In genomic region chr6:30571085-30572077, GRCh38 we compare ENCODE assay signal across 8 cellular contexts. TPM values are rescaled to one million over a fixed set of nuclear protein-coding genes. Genes with fewer than 3 reads are reported as not detected.
DNase-seq lines count a peak whose midpoint lies in the region; ATAC-seq lines count a peak whose summit lies in the region.

Gene ABCF1, plus strand, starts transcription at chr6:30571442. Its CDS starts 46 bp downstream, at chr6:30571488.

- ATAC-seq in natural killer cell treated with Interleukin-12 subunit alpha and Interleukin-12 subunit beta and Interleukin-15 and Interleukin-18, amount 100 ng/mL, for 72 hours, result peak; percentile 97 to 98
- peak; percentile 93 for ATAC-seq in stimulated activated naive CD8-positive, alpha-beta T cell treated with anti-CD3 and anti-CD28 coated beads, Interleukin-15, Interleukin-2, amounts not matched to agents 100 U/mL and 50 U/mL, for 24 hours

- no peaks in the 10 kb centered on the region; the same call in 1 of the 2 replicates for H3K27me3 ChIP-seq in H7 (ENCODE audit: control insufficient read depth, insufficient read depth, low read length)

- H3K36me3 Mint-ChIP-seq in natural killer cell treated with Interleukin-12 subunit alpha and Interleukin-12 subunit beta and Interleukin-15 and Interleukin-18, amount 100 ng/mL, for 72 hours, result peaks cover 15% of the 10 kb centered on the region

- DNase-seq in ELF-1 (ENCODE audit: low read depth, low spot score) (peak; percentile 98), H7 (peak; percentile 99), M059J (ENCODE audit: low read depth) (peak; percentile 97), SHP77 (lab: John Stamatoyannopoulos, UW) (peak; percentile 91 to 94), fibroblast of peridontal ligament (ENCODE audit: extremely low read depth) (peak; percentile 94)
- DNase-seq in activated effector memory CD4-positive, alpha-beta T cell treated with Interleukin-2 at 50 U/mL for 16 hours, result peak; percentile 99
- peak; percentile 100 for DNase-seq in natural killer cell treated with Interleukin-12 subunit alpha and Interleukin-12 subunit beta and Interleukin-15 and Interleukin-18, amount 100 ng/mL, for 72 hours (ENCODE audit: low spot score)
- DNase-seq in stimulated activated naive CD8-positive, alpha-beta T cell treated with anti-CD3 and anti-CD28 coated beads, Interleukin-15, Interleukin-2, amounts not matched to agents 100 U/mL and 50 U/mL, for 24 hours, result peak; percentile 100

- peak within 1 kb of the TSS; percentile 80 for H3K4me3 ChIP-seq in H7 (ENCODE audit: insufficient read depth, low read depth, low read length)

- no peaks in the 10 kb centered on the region for H3K27me3 Mint-ChIP-seq in natural killer cell treated with Interleukin-12 subunit alpha and Interleukin-12 subunit beta and Interleukin-15 and Interleukin-18, amount 100 ng/mL, for 72 hours

- H3K27ac Mint-ChIP-seq in natural killer cell treated with Interleukin-12 subunit alpha and Interleukin-12 subunit beta and Interleukin-15 and Interleukin-18, amount 100 ng/mL, for 72 hours, result peak within 1 kb of the TSS; percentile 93 to 94

- H3K9me3 Mint-ChIP-seq in natural killer cell treated with Interleukin-12 subunit alpha and Interleukin-12 subunit beta and Interleukin-15 and Interleukin-18, amount 100 ng/mL, for 72 hours, result no peaks in the 10 kb centered on the region

- H3K4me1 Mint-ChIP-seq in natural killer cell treated with Interleukin-12 subunit alpha and Interleukin-12 subunit beta and Interleukin-15 and Interleukin-18, amount 100 ng/mL, for 72 hours (ENCODE audit: low read depth in 2 of 2), result peaks cover 48 to 61% of the 10 kb centered on the region in 2 donors

- H3K4me3 Mint-ChIP-seq in natural killer cell treated with Interleukin-12 subunit alpha and Interleukin-12 subunit beta and Interleukin-15 and Interleukin-18, amount 100 ng/mL, for 72 hours, result peak within 1 kb of the TSS; percentile 98

- 0 out of 2 replicates have a peak, but pooled peaks cover 1% of the 10 kb centered on the region for H3K36me3 ChIP-seq in H7 (replicated peaks; ENCODE audit: control insufficient read depth, insufficient read depth, low read length)

RNA-seq across cellular contexts. Expression of gene ABCF1, which starts in this region (rescaled TPM):
- 52.1 and 55.7 TPM in 2 replicates for total RNA-seq in H7 (2014; rRNA removed; shearing (Covaris generic))
- 56.3 and 95.3 TPM in 2 replicates for total RNA-seq in M059J (2014; rRNA removed; shearing (Covaris generic))
- total RNA-seq in natural killer cell treated with Interleukin-12 subunit alpha and Interleukin-12 subunit beta and Interleukin-15 and Interleukin-18, amount 100 ng/mL, for 72 hours, result 100 to 1,000 TPM in 1 of 2 donors, 10 to 100 TPM in 1; 94.8 to 122 TPM

Comparison
In these comparisons a context has a peak if more than half of its experiments do, and no peak if none do; other contexts are left out.
1. Peak in every context shown above with its lines: DNase-seq, ATAC-seq and H3K4me3 ChIP-seq.